In genomic region chr12:130747867-130748740, GRCh38 we compare ENCODE assay signal across 1 cellular context.
TF ChIP-seq lines count a peak whose summit lies in the region.

No MANE protein-coding gene starts in this region.

TF ChIP-seq in GM23338, 12 proteins besides CTCF, POLR2A, EP300 and RAD21 (continued from another document):
- TF ChIP-seq REST (IDR thresholded peaks at IDR 0.05; ENCODE audit: unreplicated experiment) (no peak), POLR2AphosphoS5 (IDR thresholded peaks at IDR 0.05; ENCODE audit: low read depth) (no peak), ETS1 (IDR thresholded peaks at IDR 0.05) (no peak), CREB1 (CRISPR knock-in tag; IDR thresholded peaks at IDR 0.05; ENCODE audit: low read depth) (no peak), EZH2 (IDR thresholded peaks at IDR 0.05; ENCODE audit: low read depth, unreplicated experiment) (no peak), ZNF114 (CRISPR knock-in tag; IDR thresholded peaks at IDR 0.05) (no peak)
